ENCODE assay signal across 22 cellular contexts in the genomic region with DNA sequence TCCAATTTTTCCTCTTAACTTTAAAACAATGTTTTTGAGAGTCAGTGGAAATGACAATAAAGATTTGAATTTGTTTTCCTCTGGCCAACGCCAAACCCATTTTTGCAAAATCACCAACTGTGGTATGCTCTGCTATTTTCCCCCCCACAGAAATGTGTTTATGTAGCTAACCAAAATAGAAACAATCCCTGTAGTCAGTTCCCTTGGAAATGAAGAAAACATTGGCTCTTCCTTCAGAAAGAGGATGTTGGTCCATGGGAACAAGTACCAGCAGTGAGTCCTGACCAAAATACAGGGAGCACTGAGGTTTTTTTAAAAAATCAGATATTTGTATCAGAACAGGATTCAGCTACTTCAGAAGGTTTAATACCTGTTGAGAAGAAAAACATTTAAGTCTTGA.
DNase-seq lines count a peak whose midpoint lies in the region; ATAC-seq and TF ChIP-seq lines count a peak whose summit lies in the region.
"Had no signal": no experiment of that assay in that cellular context is flagged by ENCODE, and none has a peak within 500 bp of the region (broad histone marks: within the 10 kb centered on the region; RNA-seq: fewer than 3 reads in every experiment).

No MANE protein-coding gene starts in this region.

- H3K9me3 ChIP-seq in left ventricle myocardium inferior (replicated peaks) (no peaks in the 10 kb centered on the region), uterus (no peaks in the 10 kb centered on the region)

- H3K4me1 ChIP-seq in left ventricle myocardium inferior, result peaks cover 5% of the 10 kb centered on the region
- H3K4me1 ChIP-seq in uterus, result peaks cover 0 to 16% of the 10 kb centered on the region in 2 donors

- TF ChIP-seq CTCF in left ventricle myocardium inferior (IDR thresholded peaks at IDR 0.05; ENCODE audit: borderline replicate concordance) (no peak), brain microvascular endothelial cell (IDR thresholded peaks at IDR 0.05; ENCODE audit: low read depth, low read length, missing control alignments) (no peak), uterus (IDR thresholded peaks at IDR 0.05) (no peak)

- no peak for DNase-seq in Right ventricle myocardium inferior (ENCODE audit: missing footprints)
- no peak for DNase-seq in left ventricle myocardium inferior
- peak; percentile 11 for DNase-seq in brain microvascular endothelial cell
- DNase-seq in hepatic stellate cell (ENCODE audit: low spot score), result peak; percentile 22
- DNase-seq in uterus, result no peak
- no peak for DNase-seq in GM19240 (ENCODE audit: insufficient read length, low spot score)
- DNase-seq in DMS 273 treated with DMSO at 0.1 percent for 48 hours (lab: John Stamatoyannopoulos, UW), result no peak
- DNase-seq in GM03348 (ENCODE audit: low spot score), result no peak
- DNase-seq: activated CD4-positive, CD25-positive, alpha-beta regulatory T cell; activated CD8-positive, alpha-beta memory T cell treated with anti-CD3 and anti-CD28 coated beads for 24 hours; activated T-cell treated with anti-CD3 and anti-CD28 coated beads, Interleukin-2, amount 50 U/mL, for 72 hours; C1 segment of cervical spinal cord; effector CD8-positive, alpha-beta T cell; heart left ventricle; mammary epithelial cell; naive thymus-derived CD4-positive, alpha-beta T cell; NCI-H1694; NCI-H774; stimulated activated CD4-positive, alpha-beta T cell treated with anti-CD3 and anti-CD28 coated beads, Interleukin-4, amount 100 ng/mL, for 1 hour; stomach had no signal

- no peak for TF ChIP-seq POLR2A in uterus (IDR thresholded peaks at IDR 0.05)

- H3K4me3 ChIP-seq in left ventricle myocardium inferior (no peak overlapping the region), brain microvascular endothelial cell (ENCODE audit: low read depth, low read length) (no peak overlapping the region), uterus (no peak overlapping the region)
- H3K4me3 ChIP-seq: GM12878, heart left ventricle, skin epidermis, stomach had no signal

- ATAC-seq in Right ventricle myocardium inferior, result peak; percentile 58
- ATAC-seq: activated T-cell treated with anti-CD3 and anti-CD28 coated beads, Interleukin-2, amount 50 U/mL, for 72 hours; GM12878; naive thymus-derived CD4-positive, alpha-beta T cell had no signal

- no peaks in the 10 kb centered on the region for H3K36me3 ChIP-seq in left ventricle myocardium inferior
- H3K36me3 ChIP-seq in brain microvascular endothelial cell (replicated peaks), result no peaks in the 10 kb centered on the region
- H3K36me3 ChIP-seq in uterus, result no peaks in the 10 kb centered on the region
- H3K36me3 ChIP-seq: heart left ventricle, stomach had no signal

- in situ Hi-C loops in brain microvascular endothelial cell (cut with HindIII; ENCODE audit: low pct_ligation_motif_present, low sequenced_read_pairs), result no loop called here

- no peak overlapping the region for H3K27ac ChIP-seq in left ventricle myocardium inferior (replicated peaks)
- no peak overlapping the region for H3K27ac ChIP-seq in brain microvascular endothelial cell
- peak overlapping the region; percentile 46 to 79 for H3K27ac ChIP-seq in uterus

- intact Hi-C loops in Right ventricle myocardium inferior (cut with DNase I) (no loop called here), left ventricle myocardium inferior (cut with micrococcal nuclease) (no loop called here), uterus (cut with DNase I; ENCODE audit: low total_unique reads) (no loop called here)

- H3K27me3 ChIP-seq in left ventricle myocardium inferior (ENCODE audit: low read depth), result no peaks in the 10 kb centered on the region
- H3K27me3 ChIP-seq in brain microvascular endothelial cell (replicated peaks), result no peaks in the 10 kb centered on the region
- no peaks in the 10 kb centered on the region for H3K27me3 ChIP-seq in uterus
- H3K27me3 ChIP-seq: heart left ventricle had no signal

Comparison
In these comparisons a context has a peak if more than half of its experiments do, and no peak if none do; other contexts are left out.
1. DNase-seq: peak in brain microvascular endothelial cell (single experiment) and hepatic stellate cell (single experiment); none in Right ventricle myocardium inferior (single experiment), left ventricle myocardium inferior (single experiment), uterus (0 of 2), GM19240 (single experiment), DMS 273 treated with DMSO at 0.1 percent for 48 hours (single experiment) and GM03348 (single experiment).
2. H3K27ac ChIP-seq: peak in uterus (2 of 2); none in left ventricle myocardium inferior (single experiment) and brain microvascular endothelial cell (single experiment).